1 cellular context compared by ENCODE assay signal in the genomic region with DNA sequence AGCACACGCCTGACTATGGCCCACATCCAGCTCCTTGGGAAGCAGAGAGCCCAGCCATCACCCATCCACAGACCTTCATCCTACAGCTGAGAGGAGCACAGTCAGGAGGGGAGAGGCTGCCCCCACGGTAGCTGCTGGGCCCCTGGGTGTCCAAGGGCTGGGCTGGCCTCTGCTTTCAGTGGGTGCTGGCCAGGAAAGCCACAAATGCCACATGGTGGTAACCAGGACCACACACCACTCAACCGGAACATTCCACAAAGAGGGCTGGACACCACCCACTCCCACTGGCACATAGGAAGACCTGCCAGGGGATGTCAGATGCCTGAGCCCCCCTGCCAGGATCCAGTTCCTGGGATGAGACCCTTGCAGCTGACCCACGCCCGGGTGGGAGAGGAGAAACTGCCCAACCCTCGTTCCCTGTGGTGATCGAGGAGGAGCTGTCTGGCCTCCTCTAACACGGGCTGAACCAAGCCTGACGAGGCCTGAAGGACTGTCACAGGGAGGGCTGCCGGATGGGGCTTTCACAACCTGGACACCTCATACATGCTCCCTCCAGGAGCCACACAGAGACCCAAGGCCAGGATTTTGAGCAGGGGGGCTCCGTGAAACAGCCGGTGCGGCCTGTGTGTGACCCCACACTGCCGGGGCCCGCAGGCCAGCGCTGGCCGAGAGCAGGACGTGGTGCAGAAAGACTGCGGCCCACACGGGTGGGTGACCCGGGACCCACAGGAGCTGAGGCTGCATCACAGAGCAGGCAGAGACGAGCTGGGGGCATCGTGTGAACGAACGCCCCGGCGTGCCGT.
TF ChIP-seq lines count a peak whose summit lies in the region.

No MANE protein-coding gene starts in this region.

TF ChIP-seq in H1, 55 proteins besides CTCF, POLR2A, EP300 and RAD21:
- TF ChIP-seq EZH2 (IDR thresholded peaks at IDR 0.05; ENCODE audit: low read depth, low read length, severe bottlenecking) (no peak), TAF1 (IDR thresholded peaks at IDR 0.05; ENCODE audit: low read depth, low read length) (no peak)
